1 cellular context compared by ENCODE assay signal in genomic region chr1:37676281-37677243, GRCh38.
TF ChIP-seq lines count a peak whose summit lies in the region.

No MANE protein-coding gene starts in this region.

TF ChIP-seq in GM12878, 131 proteins besides CTCF, POLR2A, EP300 and RAD21 (continued from another document):
- no peak for TF ChIP-seq ZBED1 (IDR thresholded peaks at IDR 0.05; ENCODE audit: borderline replicate concordance)
- no peak for TF ChIP-seq NFXL1 (IDR thresholded peaks at IDR 0.05; ENCODE audit: borderline replicate concordance)
- TF ChIP-seq SREBF2 (IDR thresholded peaks at IDR 0.05; ENCODE audit: low read length) = no peak
- peak; percentile 52 to 56; a peak in 2 of 4 replicates for TF ChIP-seq IKZF2 (IDR thresholded peaks at IDR 0.05)
TF ChIP-seq in GM12878: peak in this region for 16.
